ENCODE assay signal across 31 cellular contexts in genomic region chr1:157227700-157228099, GRCh38.
"Had no signal": no experiment of that assay in that cellular context is flagged by ENCODE, and none has a peak within 500 bp of the region (broad histone marks: within the 10 kb centered on the region; RNA-seq: fewer than 3 reads in every experiment).

No MANE protein-coding gene starts in this region.

- H3K4me3 ChIP-seq: ascending aorta, cardiac muscle cell had no signal

- H3K27me3 ChIP-seq: ascending aorta, cardiac muscle cell had no signal

- H3K27ac ChIP-seq: ascending aorta, cardiac muscle cell, WERI-Rb-1 had no signal

- H3K9me3 ChIP-seq: ascending aorta had no signal

- H3K4me1 ChIP-seq: ascending aorta had no signal

- DNase-seq: activated CD4-positive, alpha-beta memory T cell treated with anti-CD3 and anti-CD28 coated beads, Interleukin-2, amount 10 ng/mL, durations not matched to agents 7 days and 5 days; activated CD4-positive, alpha-beta T cell treated with anti-CD3 and anti-CD28 coated beads for 1 hour; activated CD4-positive, alpha-beta T cell treated with anti-CD3 and anti-CD28 coated beads for 36 hours; activated CD4-positive, alpha-beta T cell treated with anti-CD3 and anti-CD28 coated beads for 48 hours; activated CD4-positive, alpha-beta T cell treated with anti-CD3 and anti-CD28 coated beads, Interleukin-2, amount 10 ng/mL, durations not matched to agents 7 days and 5 days; activated CD4-positive, alpha-beta T cell treated with anti-CD3 and anti-CD28 coated beads, Interleukin-2, amount 50 U/mL, for 48 hours; activated CD4-positive, CD25-positive, alpha-beta regulatory T cell; activated CD8-positive, alpha-beta memory T cell treated with anti-CD3 and anti-CD28 coated beads for 24 hours; activated CD8-positive, alpha-beta memory T cell treated with anti-CD3 and anti-CD28 coated beads, Interleukin-2, amount 10 ng/mL, durations not matched to agents 7 days and 5 days; activated CD8-positive, alpha-beta memory T cell treated with anti-CD3 and anti-CD28 coated beads, Interleukin-2, amount 50 U/mL, for 48 hours; activated CD8-positive, alpha-beta T cell treated with anti-CD3 and anti-CD28 coated beads, Interleukin-2, amount 10 ng/mL, durations not matched to agents 7 days and 5 days; activated effector memory CD4-positive, alpha-beta T cell treated with Interleukin-2 at 50 U/mL for 16 hours; activated gamma-delta T cell; activated naive CD4-positive, alpha-beta T cell treated with anti-CD3 and anti-CD28 coated beads, Interleukin-2, amount 10 ng/mL, durations not matched to agents 7 days and 5 days; activated naive CD4-positive, alpha-beta T cell treated with Interleukin-2 at 50 U/mL for 16 hours; activated naive CD8-positive, alpha-beta T cell treated with anti-CD3 and anti-CD28 coated beads, Interleukin-2, amount 10 ng/mL, durations not matched to agents 7 days and 5 days; activated naive CD8-positive, alpha-beta T cell treated with anti-CD3 and anti-CD28 coated beads, Interleukin-2, amount 50 U/mL, for 24 hours; activated T-cell treated with anti-CD3 and anti-CD28 coated beads, Interleukin-2, amount 50 U/mL, for 24 hours; activated T-cell treated with anti-CD3 and anti-CD28 coated beads, Interleukin-2, amount 50 U/mL, for 48 hours; amygdala; anterior cingulate cortex; caudate nucleus; cerebellar nuclear complex; T-helper 1 cell; T-helper 2 cell; T-helper 9 cell; WERI-Rb-1 had no signal

- H3K36me3 ChIP-seq: ascending aorta, cardiac muscle cell, WERI-Rb-1 had no signal

- ATAC-seq: activated CD4-positive, alpha-beta T cell treated with anti-CD3 and anti-CD28 coated beads for 36 hours; activated CD4-positive, CD25-positive, alpha-beta regulatory T cell treated with anti-CD3 and anti-CD28 coated beads, Interleukin-2, amount 50 U/mL, for 24 hours; activated CD8-positive, alpha-beta memory T cell treated with anti-CD3 and anti-CD28 coated beads, Interleukin-2, amount 10 ng/mL, durations not matched to agents 7 days and 5 days; activated CD8-positive, alpha-beta T cell treated with anti-CD3 and anti-CD28 coated beads, Interleukin-2, amount 10 ng/mL, durations not matched to agents 7 days and 5 days; activated naive CD8-positive, alpha-beta T cell treated with anti-CD3 and anti-CD28 coated beads, Interleukin-2, amount 50 U/mL, for 24 hours; WTC11 had no signal
